In genomic region chr9:75548871-75549270, GRCh38 we compare ENCODE assay signal across 37 cellular contexts.
"Had no signal": no experiment of that assay in that cellular context is flagged by ENCODE, and none has a peak within 500 bp of the region (broad histone marks: within the 10 kb centered on the region; RNA-seq: fewer than 3 reads in every experiment).

No MANE protein-coding gene starts in this region.

- H3K9me3 Mint-ChIP-seq: activated naive CD4-positive, alpha-beta T cell treated with anti-CD3 and anti-CD28 coated beads for 36 hours; activated naive CD4-positive, alpha-beta T cell treated with anti-CD3 and anti-CD28 coated beads, Interleukin-2, amount 10 ng/mL, durations not matched to agents 7 days and 5 days; activated naive CD4-positive, alpha-beta T cell treated with anti-CD3 and anti-CD28 coated beads, Interleukin-2, amount 50 U/mL, for 24 hours; activated naive CD4-positive, alpha-beta T cell treated with anti-CD3 and anti-CD28 coated beads, Interleukin-2, amount 50 U/mL, for 72 hours; activated naive CD8-positive, alpha-beta T cell treated with anti-CD3 and anti-CD28 coated beads for 36 hours; activated naive CD8-positive, alpha-beta T cell treated with anti-CD3 and anti-CD28 coated beads, Interleukin-2, amount 10 ng/mL, durations not matched to agents 7 days and 5 days; activated naive CD8-positive, alpha-beta T cell treated with anti-CD3 and anti-CD28 coated beads, Interleukin-2, amount 50 U/mL, for 24 hours; activated T-cell treated with anti-CD3 and anti-CD28 coated beads, Interleukin-2, amount 50 U/mL, for 24 hours; activated T-cell treated with anti-CD3 and anti-CD28 coated beads, Interleukin-2, amount 50 U/mL, for 4 hours; activated T-helper 1 cell treated with anti-CD3 and anti-CD28 coated beads, Interleukin-12 subunit alpha, Interleukin-12 subunit beta, Interleukin-2, Interleukin-4 antibody, amounts not matched to agents 30 ng/mL and 10 ng/mL and 1 ng/mL, durations not matched to agents 14 hours and 24 hours and 36 hours; activated T-helper 17 cell treated with anti-CD3 and anti-CD28 coated beads, Interleukin-2, amount 50 U/mL, for 72 hours; activated T-helper 2 cell treated with anti-CD3 and anti-CD28 coated beads, Interferon-gamma antibody, Interleukin-2, Interleukin-4, amounts not matched to agents 10 μg/mL and 5 μg/mL and 100 μg/mL, durations not matched to agents 14 hours and 24 hours and 36 hours had no signal

- H3K27ac ChIP-seq: adrenal gland, ascending aorta, body of pancreas, brain microvascular endothelial cell, breast epithelium, cardiac muscle cell had no signal

- H3K27ac Mint-ChIP-seq: activated naive CD4-positive, alpha-beta T cell treated with anti-CD3 and anti-CD28 coated beads for 36 hours; activated naive CD4-positive, alpha-beta T cell treated with anti-CD3 and anti-CD28 coated beads, Interleukin-2, amount 10 ng/mL, durations not matched to agents 7 days and 5 days; activated naive CD4-positive, alpha-beta T cell treated with anti-CD3 and anti-CD28 coated beads, Interleukin-2, amount 50 U/mL, for 24 hours; activated naive CD4-positive, alpha-beta T cell treated with anti-CD3 and anti-CD28 coated beads, Interleukin-2, amount 50 U/mL, for 72 hours; activated naive CD8-positive, alpha-beta T cell; activated naive CD8-positive, alpha-beta T cell treated with anti-CD3 and anti-CD28 coated beads for 36 hours; activated naive CD8-positive, alpha-beta T cell treated with anti-CD3 and anti-CD28 coated beads, Interleukin-2, amount 10 ng/mL, durations not matched to agents 7 days and 5 days; activated naive CD8-positive, alpha-beta T cell treated with anti-CD3 and anti-CD28 coated beads, Interleukin-2, amount 50 U/mL, for 24 hours; activated T-cell treated with anti-CD3 and anti-CD28 coated beads, Interleukin-2, amount 50 U/mL, for 24 hours; activated T-cell treated with anti-CD3 and anti-CD28 coated beads, Interleukin-2, amount 50 U/mL, for 72 hours; activated T-helper 1 cell treated with anti-CD3 and anti-CD28 coated beads, Interleukin-12 subunit alpha, Interleukin-12 subunit beta, Interleukin-2, Interleukin-4 antibody, amounts not matched to agents 30 ng/mL and 10 ng/mL and 1 ng/mL, durations not matched to agents 14 hours and 24 hours and 36 hours; activated T-helper 17 cell treated with anti-CD3 and anti-CD28 coated beads, Interleukin-2, amount 50 U/mL, for 72 hours; activated T-helper 2 cell treated with anti-CD3 and anti-CD28 coated beads, Interferon-gamma antibody, Interleukin-2, Interleukin-4, amounts not matched to agents 10 μg/mL and 5 μg/mL and 100 μg/mL, durations not matched to agents 14 hours and 24 hours and 36 hours had no signal

- H3K9me3 ChIP-seq: adrenal gland, ascending aorta, body of pancreas, breast epithelium had no signal

- H3K27me3 ChIP-seq: adrenal gland, ascending aorta, body of pancreas, brain microvascular endothelial cell, breast epithelium, cardiac muscle cell had no signal

- H3K36me3 Mint-ChIP-seq: activated naive CD4-positive, alpha-beta T cell treated with anti-CD3 and anti-CD28 coated beads, Interleukin-2, amount 10 ng/mL, durations not matched to agents 7 days and 5 days; activated naive CD4-positive, alpha-beta T cell treated with anti-CD3 and anti-CD28 coated beads, Interleukin-2, amount 50 U/mL, for 24 hours; activated naive CD4-positive, alpha-beta T cell treated with anti-CD3 and anti-CD28 coated beads, Interleukin-2, amount 50 U/mL, for 72 hours; activated naive CD8-positive, alpha-beta T cell; activated naive CD8-positive, alpha-beta T cell treated with anti-CD3 and anti-CD28 coated beads for 36 hours; activated naive CD8-positive, alpha-beta T cell treated with anti-CD3 and anti-CD28 coated beads, Interleukin-2, amount 10 ng/mL, durations not matched to agents 7 days and 5 days; brain had no signal

- H3K4me3 ChIP-seq: adrenal gland, ascending aorta, body of pancreas, breast epithelium, cardiac muscle cell had no signal

- H3K27me3 Mint-ChIP-seq: activated naive CD4-positive, alpha-beta T cell treated with anti-CD3 and anti-CD28 coated beads, Interleukin-2, amount 10 ng/mL, durations not matched to agents 7 days and 5 days; activated naive CD8-positive, alpha-beta T cell treated with anti-CD3 and anti-CD28 coated beads, Interleukin-2, amount 10 ng/mL, durations not matched to agents 7 days and 5 days; activated naive CD8-positive, alpha-beta T cell treated with anti-CD3 and anti-CD28 coated beads, Interleukin-2, amount 50 U/mL, for 24 hours; central memory CD8-positive, alpha-beta T cell had no signal

- H3K4me1 ChIP-seq: adrenal gland, ascending aorta, body of pancreas, breast epithelium had no signal

- H3K36me3 ChIP-seq: adrenal gland, ascending aorta, brain microvascular endothelial cell, breast epithelium, cardiac muscle cell had no signal

- H3K4me3 Mint-ChIP-seq: activated naive CD4-positive, alpha-beta T cell treated with anti-CD3 and anti-CD28 coated beads for 36 hours; activated naive CD4-positive, alpha-beta T cell treated with anti-CD3 and anti-CD28 coated beads, Interleukin-2, amount 10 ng/mL, durations not matched to agents 7 days and 5 days; activated naive CD4-positive, alpha-beta T cell treated with anti-CD3 and anti-CD28 coated beads, Interleukin-2, amount 50 U/mL, for 24 hours; activated naive CD8-positive, alpha-beta T cell; activated naive CD8-positive, alpha-beta T cell treated with anti-CD3 and anti-CD28 coated beads for 36 hours; activated naive CD8-positive, alpha-beta T cell treated with anti-CD3 and anti-CD28 coated beads, Interleukin-2, amount 10 ng/mL, durations not matched to agents 7 days and 5 days; activated naive CD8-positive, alpha-beta T cell treated with anti-CD3 and anti-CD28 coated beads, Interleukin-2, amount 50 U/mL, for 24 hours; activated T-cell treated with anti-CD3 and anti-CD28 coated beads, Interleukin-2, amount 50 U/mL, for 24 hours; activated T-cell treated with anti-CD3 and anti-CD28 coated beads, Interleukin-2, amount 50 U/mL, for 4 hours; activated T-cell treated with anti-CD3 and anti-CD28 coated beads, Interleukin-2, amount 50 U/mL, for 72 hours; activated T-helper 1 cell treated with anti-CD3 and anti-CD28 coated beads, Interleukin-12 subunit alpha, Interleukin-12 subunit beta, Interleukin-2, Interleukin-4 antibody, amounts not matched to agents 30 ng/mL and 10 ng/mL and 1 ng/mL, durations not matched to agents 14 hours and 24 hours and 36 hours; activated T-helper 17 cell treated with anti-CD3 and anti-CD28 coated beads, Interleukin-2, amount 50 U/mL, for 72 hours; brain; central memory CD8-positive, alpha-beta T cell had no signal

- DNase-seq: activated effector memory CD4-positive, alpha-beta T cell treated with anti-CD3 and anti-CD28 coated beads, Interleukin-2, amount 50 U/mL, for 16 hours; activated effector memory CD4-positive, alpha-beta T cell treated with Interleukin-2 at 50 U/mL for 16 hours; activated gamma-delta T cell; activated gamma-delta T cell treated with Interleukin-2 at 50 U/mL for 16 hours; activated naive CD4-positive, alpha-beta T cell; activated naive CD4-positive, alpha-beta T cell treated with anti-CD3 and anti-CD28 coated beads for 36 hours; activated naive CD4-positive, alpha-beta T cell treated with anti-CD3 and anti-CD28 coated beads, Interleukin-2, amount 10 ng/mL, durations not matched to agents 7 days and 5 days; activated naive CD4-positive, alpha-beta T cell treated with anti-CD3 and anti-CD28 coated beads, Interleukin-2, amount 50 U/mL, for 16 hours; activated naive CD4-positive, alpha-beta T cell treated with Interleukin-2 at 50 U/mL for 16 hours; activated naive CD8-positive, alpha-beta T cell treated with anti-CD3 and anti-CD28 coated beads for 36 hours; activated naive CD8-positive, alpha-beta T cell treated with anti-CD3 and anti-CD28 coated beads, Interleukin-2, amount 10 ng/mL, durations not matched to agents 7 days and 5 days; activated naive CD8-positive, alpha-beta T cell treated with anti-CD3 and anti-CD28 coated beads, Interleukin-2, amount 50 U/mL, for 24 hours; activated T-cell treated with anti-CD3 and anti-CD28 coated beads, Interleukin-2, amount 50 U/mL, for 24 hours; activated T-cell treated with anti-CD3 and anti-CD28 coated beads, Interleukin-2, amount 50 U/mL, for 4 hours; activated T-cell treated with anti-CD3 and anti-CD28 coated beads, Interleukin-2, amount 50 U/mL, for 48 hours; activated T-cell treated with anti-CD3 and anti-CD28 coated beads, Interleukin-2, amount 50 U/mL, for 72 hours; adrenal gland; amniotic stem cell; amygdala; anterior cingulate cortex; aorta; body of pancreas; brain microvascular endothelial cell; caudate nucleus; central memory CD4-positive, alpha-beta T cell; cerebellar nuclear complex had no signal

- H3K4me1 Mint-ChIP-seq: activated naive CD4-positive, alpha-beta T cell treated with anti-CD3 and anti-CD28 coated beads, Interleukin-2, amount 10 ng/mL, durations not matched to agents 7 days and 5 days; activated naive CD4-positive, alpha-beta T cell treated with anti-CD3 and anti-CD28 coated beads, Interleukin-2, amount 50 U/mL, for 24 hours; activated naive CD8-positive, alpha-beta T cell treated with anti-CD3 and anti-CD28 coated beads for 36 hours; activated naive CD8-positive, alpha-beta T cell treated with anti-CD3 and anti-CD28 coated beads, Interleukin-2, amount 10 ng/mL, durations not matched to agents 7 days and 5 days; activated naive CD8-positive, alpha-beta T cell treated with anti-CD3 and anti-CD28 coated beads, Interleukin-2, amount 50 U/mL, for 24 hours; activated T-helper 17 cell treated with anti-CD3 and anti-CD28 coated beads, Interleukin-2, amount 50 U/mL, for 72 hours; brain; central memory CD8-positive, alpha-beta T cell had no signal
